In the genomic region with DNA sequence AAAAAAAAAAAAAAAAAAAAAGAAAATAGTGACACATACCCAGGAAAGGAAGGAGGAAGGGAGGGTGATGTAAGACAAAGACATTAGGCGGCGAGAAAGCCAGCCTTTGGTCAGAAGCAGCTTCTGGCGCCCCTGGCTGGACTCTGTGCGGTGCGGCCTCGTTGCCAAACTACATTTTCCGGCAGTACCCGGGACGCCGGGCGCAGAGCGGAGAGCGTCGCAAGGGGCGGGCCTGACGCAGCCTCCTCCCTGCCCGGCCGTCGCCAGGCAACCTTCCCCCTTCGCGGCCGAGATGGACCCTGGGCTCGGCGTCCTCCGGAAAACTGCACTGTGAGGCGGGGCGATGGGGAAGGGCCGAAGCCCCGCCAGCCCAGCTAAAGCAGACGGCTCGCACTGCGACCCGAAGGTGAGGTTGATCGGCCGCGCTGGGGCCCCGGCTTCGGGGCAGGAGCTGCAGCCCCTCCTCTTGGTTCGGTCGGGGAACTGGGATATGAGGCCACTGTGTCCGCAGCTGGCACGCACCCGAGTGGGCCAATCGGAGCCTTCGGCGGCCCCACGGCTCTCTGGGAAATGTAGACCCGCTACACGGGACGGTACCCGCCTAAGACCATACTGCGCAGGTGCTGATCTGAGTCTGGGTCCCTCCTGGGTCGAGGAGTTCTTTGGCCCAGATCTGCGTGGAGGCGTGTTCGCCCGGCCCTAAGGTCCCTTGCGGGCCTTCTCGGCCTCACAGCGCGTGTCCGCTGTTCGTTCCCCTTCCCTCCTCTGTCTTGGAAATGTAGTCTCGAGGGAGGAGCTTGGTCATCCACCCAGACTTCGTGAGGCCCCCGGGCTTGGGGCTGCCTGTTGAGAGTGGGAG, we compare ENCODE assay signal across 8 cellular contexts. TPM values are rescaled to one million over a fixed set of nuclear protein-coding genes. Genes with fewer than 3 reads are reported as not detected.
DNase-seq lines count a peak whose midpoint lies in the region; ATAC-seq and TF ChIP-seq lines count a peak whose summit lies in the region.

No MANE protein-coding gene starts in this region.

- H3K9ac ChIP-seq in endodermal cell (ENCODE audit: extremely low read depth, low read length, poor library complexity, severe bottlenecking) = peak overlapping the region; percentile 68

- H3K27me3 ChIP-seq in BE2C = no peaks in the 10 kb centered on the region
- no peaks in the 10 kb centered on the region for H3K27me3 ChIP-seq in endodermal cell (ENCODE audit: control insufficient read depth, insufficient read depth, low read length, poor library complexity, severe bottlenecking)

- no peaks in the 10 kb centered on the region for H3K9me3 Mint-ChIP-seq in activated CD4-positive, alpha-beta memory T cell treated with anti-CD3 and anti-CD28 coated beads, Interleukin-2, amount 10 ng/mL, durations not matched to agents 7 days and 5 days
- H3K9me3 Mint-ChIP-seq in endodermal cell = no peaks in the 10 kb centered on the region

- POLR2A ChIA-PET in activated CD4-positive, alpha-beta memory T cell treated with anti-CD3 and anti-CD28 coated beads, Interleukin-2, amount 10 ng/mL, durations not matched to agents 7 days and 5 days (lab: Charles Lee) = interaction anchor here (1.0 to 3.1 kb wide), 9 partner anchors 13 to 297 kb away, joined by 3 to 31 read pairs (median 12); a partner anchor contains a TSS

- 0% methylated on average over 25 to 66 of the region's 66 CpGs for WGBS in endodermal cell (ENCODE audit: insufficient coverage in 1 of 2, insufficient read length in 1 of 2), 2 experiments

- ATAC-seq in GM19452 (IDR thresholded peaks at IDR 0.05; ENCODE audit: unreplicated experiment) (peak; percentile 48), HG03575 (IDR thresholded peaks at IDR 0.05; ENCODE audit: extremely low read depth, insufficient number of reproducible peaks, low FRiP score, unreplicated experiment) (peak; percentile 30), mucosa of descending colon (peak; percentile 69)
- peak; percentile 50 for ATAC-seq in stimulated activated naive CD8-positive, alpha-beta T cell treated with anti-CD3 and anti-CD28 coated beads, Interleukin-15, Interleukin-2, amounts not matched to agents 100 U/mL and 50 U/mL, for 24 hours

- H3K4me3 ChIP-seq in BE2C (ENCODE audit: low read depth, low read length) = peak overlapping the region; percentile 75
- H3K4me3 ChIP-seq in endodermal cell (ENCODE audit: low read length) = peak overlapping the region; percentile 98
- H3K4me3 ChIP-seq in mucosa of descending colon = peak overlapping the region; percentile 44

- CTCF ChIA-PET in activated CD4-positive, alpha-beta memory T cell treated with anti-CD3 and anti-CD28 coated beads, Interleukin-2, amount 10 ng/mL, durations not matched to agents 7 days and 5 days (lab: Charles Lee) = interaction anchor here (0.8 to 3.8 kb wide), 7 partner anchors 13 to 124 kb away, joined by 3 to 17 read pairs (median 4); a partner anchor contains a TSS

- intact Hi-C loops in mucosa of descending colon (cut with DNase I, micrococcal nuclease) = no loop called here

- peak overlapping the region; percentile 89 for H3K27ac ChIP-seq in endodermal cell (ENCODE audit: low read depth, low read length)

- H3K27me3 Mint-ChIP-seq in activated CD4-positive, alpha-beta memory T cell treated with anti-CD3 and anti-CD28 coated beads, Interleukin-2, amount 10 ng/mL, durations not matched to agents 7 days and 5 days = no peaks in the 10 kb centered on the region
- no peaks in the 10 kb centered on the region for H3K27me3 Mint-ChIP-seq in endodermal cell (ENCODE audit: insufficient read depth)

- peaks cover 60% of the 10 kb centered on the region for H3K4me1 Mint-ChIP-seq in activated CD4-positive, alpha-beta memory T cell treated with anti-CD3 and anti-CD28 coated beads, Interleukin-2, amount 10 ng/mL, durations not matched to agents 7 days and 5 days
- H3K4me1 Mint-ChIP-seq in endodermal cell = peaks cover 13% of the 10 kb centered on the region

- TF ChIP-seq CTCF in BE2C (IDR thresholded peaks at IDR 0.05; ENCODE audit: low read depth, low read length) (no peak), endodermal cell (conservative IDR thresholded peaks at IDR 0.05) (no peak), mucosa of descending colon (IDR thresholded peaks at IDR 0.05) (no peak)

- H3K36me3 ChIP-seq in BE2C (peaks cover 9% of the 10 kb centered on the region; the same call in 1 of the 2 replicates), endodermal cell (ENCODE audit: control insufficient read depth, insufficient read depth, low read length) (peaks cover 12% of the 10 kb centered on the region), mucosa of descending colon (ENCODE audit: low read depth) (no peaks in the 10 kb centered on the region)

- H3K9me3 ChIP-seq in BE2C = no peaks in the 10 kb centered on the region
- no peaks in the 10 kb centered on the region for H3K9me3 ChIP-seq in endodermal cell (ENCODE audit: control insufficient read depth, low read length)
- H3K9me3 ChIP-seq in mucosa of descending colon = no peaks in the 10 kb centered on the region

- no peaks in the 10 kb centered on the region; the same call in 1 of the 2 replicates for H3K4me1 ChIP-seq in BE2C
- no peaks in the 10 kb centered on the region for H3K4me1 ChIP-seq in endodermal cell (ENCODE audit: control insufficient read depth, insufficient read depth, low read length)
- H3K4me1 ChIP-seq in mucosa of descending colon (ENCODE audit: low read depth) = peaks cover 17% of the 10 kb centered on the region

- peak overlapping the region; percentile 83 for H3K4me3 Mint-ChIP-seq in activated CD4-positive, alpha-beta memory T cell treated with anti-CD3 and anti-CD28 coated beads, Interleukin-2, amount 10 ng/mL, durations not matched to agents 7 days and 5 days
- H3K4me3 Mint-ChIP-seq in endodermal cell = peak overlapping the region; percentile 97

- peaks cover 23% of the 10 kb centered on the region for H3K36me3 Mint-ChIP-seq in activated CD4-positive, alpha-beta memory T cell treated with anti-CD3 and anti-CD28 coated beads, Interleukin-2, amount 10 ng/mL, durations not matched to agents 7 days and 5 days (ENCODE audit: low read depth)
- no peaks in the 10 kb centered on the region for H3K36me3 Mint-ChIP-seq in endodermal cell (ENCODE audit: low read depth)

- H3K27ac Mint-ChIP-seq in activated CD4-positive, alpha-beta memory T cell treated with anti-CD3 and anti-CD28 coated beads, Interleukin-2, amount 10 ng/mL, durations not matched to agents 7 days and 5 days = peak overlapping the region; percentile 97
- H3K27ac Mint-ChIP-seq in endodermal cell = peak overlapping the region; percentile 91

- DNase-seq in BE2C (peak; percentile 91), endodermal cell (peak; percentile 95), mucosa of descending colon (peak; percentile 89 to 93 (median 91)), NCI-H2196 (lab: John Stamatoyannopoulos, UW; ENCODE audit: unreplicated experiment) (no peak)
- DNase-seq in activated CD4-positive, alpha-beta memory T cell treated with anti-CD3 and anti-CD28 coated beads, Interleukin-2, amount 10 ng/mL, durations not matched to agents 7 days and 5 days = peak; percentile 86
- DNase-seq in stimulated activated naive CD8-positive, alpha-beta T cell treated with anti-CD3 and anti-CD28 coated beads, Interleukin-15, Interleukin-2, amounts not matched to agents 100 U/mL and 50 U/mL, for 24 hours = peak; percentile 86

RNA-seq across cellular contexts. Expression of a gene that starts 2.3 kb away (rescaled TPM):
- 49.9 TPM for polyA plus RNA-seq in BE2C (2012; ENCODE audit: insufficient read depth, insufficient read length, low read depth)
- total RNA-seq in activated CD4-positive, alpha-beta memory T cell treated with anti-CD3 and anti-CD28 coated beads, Interleukin-2, amount 10 ng/mL, durations not matched to agents 7 days and 5 days = 10 to 100 TPM; 21.6 to 22.9 TPM
- total RNA-seq in endodermal cell = 10 to 100 TPM; 24.3 to 33.1 TPM
- polyA plus RNA-seq in endodermal cell (2013, experiment 1 of 2) = 26.1 TPM
- polyA plus RNA-seq in endodermal cell (2013, experiment 2 of 2) = 22.6 TPM
- total RNA-seq in mucosa of descending colon = 10 to 100 TPM; 30.4 to 43.3 (median 36.1) TPM

RNA-seq across cellular contexts. Expression of a gene that starts 17.0 kb away (rescaled TPM):
- 219 TPM for polyA plus RNA-seq in BE2C (2012; ENCODE audit: insufficient read depth, insufficient read length, low read depth)
- total RNA-seq in activated CD4-positive, alpha-beta memory T cell treated with anti-CD3 and anti-CD28 coated beads, Interleukin-2, amount 10 ng/mL, durations not matched to agents 7 days and 5 days = 10 to 100 TPM; 87.5 to 92.4 TPM
- 100 to 1,000 TPM in 1 of 2 donors, 10 to 100 TPM in 1; 90.8 to 116 TPM for total RNA-seq in endodermal cell
- 92.6 TPM for polyA plus RNA-seq in endodermal cell (2013, experiment 1 of 2)
- polyA plus RNA-seq in endodermal cell (2013, experiment 2 of 2) = 101 TPM
- 100 to 1,000 TPM in 1 of 3 donors, 10 to 100 TPM in 2; 49.4 to 101 (median 66.7) TPM for total RNA-seq in mucosa of descending colon

RNA-seq across cellular contexts. Expression of a gene that starts 20.5 kb away (rescaled TPM):
- 355 TPM for polyA plus RNA-seq in BE2C (2012; ENCODE audit: insufficient read depth, insufficient read length, low read depth)
- total RNA-seq in activated CD4-positive, alpha-beta memory T cell treated with anti-CD3 and anti-CD28 coated beads, Interleukin-2, amount 10 ng/mL, durations not matched to agents 7 days and 5 days = 100 to 1,000 TPM; 137 to 144 TPM
- 100 to 1,000 TPM in 1 of 2 donors, 10 to 100 TPM in 1; 97.7 to 147 TPM for total RNA-seq in endodermal cell
- 99.3 TPM for polyA plus RNA-seq in endodermal cell (2013, experiment 1 of 2)
- 93.6 TPM for polyA plus RNA-seq in endodermal cell (2013, experiment 2 of 2)
- 100 to 1,000 TPM; 125 to 231 (median 195) TPM for total RNA-seq in mucosa of descending colon

RNA-seq across cellular contexts. Expression of a gene that starts 31.5 kb away (rescaled TPM):
- polyA plus RNA-seq in BE2C (2012; ENCODE audit: insufficient read depth, insufficient read length, low read depth) = 511 TPM
- 100 to 1,000 TPM; 345 TPM for total RNA-seq in activated CD4-positive, alpha-beta memory T cell treated with anti-CD3 and anti-CD28 coated beads, Interleukin-2, amount 10 ng/mL, durations not matched to agents 7 days and 5 days
- 100 to 1,000 TPM; 809 to 859 TPM for total RNA-seq in endodermal cell
- polyA plus RNA-seq in endodermal cell (2013, experiment 1 of 2) = 758 TPM
- 628 TPM for polyA plus RNA-seq in endodermal cell (2013, experiment 2 of 2)
- total RNA-seq in mucosa of descending colon = 100 to 1,000 TPM; 180 to 308 (median 202) TPM

RNA-seq across cellular contexts. Expression of a gene that starts 55.8 kb away (rescaled TPM):
- 31.4 TPM for polyA plus RNA-seq in BE2C (2012; ENCODE audit: insufficient read depth, insufficient read length, low read depth)
- 10 to 100 TPM; 15.8 to 17.4 TPM for total RNA-seq in activated CD4-positive, alpha-beta memory T cell treated with anti-CD3 and anti-CD28 coated beads, Interleukin-2, amount 10 ng/mL, durations not matched to agents 7 days and 5 days
- total RNA-seq in endodermal cell = 10 to 100 TPM; 19.0 to 19.4 TPM
- polyA plus RNA-seq in endodermal cell (2013, experiment 1 of 2) = 19.3 TPM
- polyA plus RNA-seq in endodermal cell (2013, experiment 2 of 2) = 18.3 TPM
- total RNA-seq in mucosa of descending colon = 10 to 100 TPM; 12.1 to 16.7 (median 13.4) TPM

Comparison
In these comparisons a context has a peak if more than half of its experiments do, and no peak if none do; other contexts are left out.
1. H3K4me3 ChIP-seq: peak in every context shown above with its lines; median percentile 98 in endodermal cell; 75 in BE2C; 44 in mucosa of descending colon.